Comparison of ENCODE assay signal across 12 cellular contexts in the genomic region with DNA sequence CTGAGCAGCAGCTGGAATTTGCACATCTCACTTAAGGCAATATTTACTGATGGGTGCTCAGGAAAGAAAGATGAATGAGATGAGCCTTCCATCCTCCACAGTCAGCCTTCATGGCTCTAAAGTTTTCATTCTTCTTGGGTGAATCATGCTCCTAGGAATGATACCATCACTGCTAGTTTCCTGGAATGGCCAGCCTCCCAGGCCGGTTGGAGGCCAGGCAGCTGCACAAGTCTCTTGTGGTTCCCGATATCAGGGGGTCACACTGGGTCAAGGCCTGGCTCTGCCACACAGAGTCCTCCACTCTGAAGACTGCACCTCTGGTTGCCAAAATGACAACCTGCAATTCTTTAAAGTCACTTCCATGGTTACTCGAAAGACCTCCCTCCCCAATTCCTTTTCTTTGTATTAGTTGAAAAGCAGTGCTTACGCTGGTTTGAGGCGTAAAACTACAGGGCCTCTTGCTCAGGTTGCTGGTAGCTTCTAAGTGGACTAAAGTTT. TPM values are rescaled to one million over a fixed set of nuclear protein-coding genes. Genes with fewer than 3 reads are reported as not detected.
DNase-seq lines count a peak whose midpoint lies in the region; ATAC-seq and TF ChIP-seq lines count a peak whose summit lies in the region.
"Had no signal": no experiment of that assay in that cellular context is flagged by ENCODE, and none has a peak within 500 bp of the region (broad histone marks: within the 10 kb centered on the region; RNA-seq: fewer than 3 reads in every experiment).

No MANE protein-coding gene starts in this region.

- H3K27me3 ChIP-seq in SJCRH30, result no peaks in the 10 kb centered on the region

- H3K27ac Mint-ChIP-seq in osteocyte (ENCODE audit: unreplicated experiment), result peak overlapping the region; percentile 85
- H3K27ac Mint-ChIP-seq: activated CD4-positive, alpha-beta memory T cell treated with anti-CD3 and anti-CD28 coated beads for 36 hours had no signal

- H3K36me3 ChIP-seq in SJCRH30, result no peaks in the 10 kb centered on the region

- H3K4me1 Mint-ChIP-seq in osteocyte (ENCODE audit: unreplicated experiment), result peaks cover 47% of the 10 kb centered on the region

- no peaks in the 10 kb centered on the region for H3K27me3 Mint-ChIP-seq in osteocyte (ENCODE audit: unreplicated experiment)
- H3K27me3 Mint-ChIP-seq: activated CD4-positive, alpha-beta memory T cell treated with anti-CD3 and anti-CD28 coated beads for 36 hours had no signal

- peaks cover 28% of the 10 kb centered on the region for H3K4me1 ChIP-seq in SJCRH30

- TF ChIP-seq CTCF in fibroblast of villous mesenchyme (IDR thresholded peaks at IDR 0.05; ENCODE audit: insufficient read depth, low read depth, low read length) (no peak), osteocyte (IDR thresholded peaks at IDR 0.05) (no peak)

- H3K27ac ChIP-seq in SJCRH30, result peak overlapping the region; percentile 55

- H3K9me3 ChIP-seq in SJCRH30 (replicated peaks), result no peaks in the 10 kb centered on the region; the same call in 1 of the 2 replicates

- H3K4me3 Mint-ChIP-seq in osteocyte (ENCODE audit: unreplicated experiment), result no peak overlapping the region
- H3K4me3 Mint-ChIP-seq: activated CD4-positive, alpha-beta memory T cell treated with anti-CD3 and anti-CD28 coated beads for 36 hours had no signal

- no peak for ATAC-seq in HG02840 (IDR thresholded peaks at IDR 0.05; ENCODE audit: low FRiP score, unreplicated experiment)
- no peak for ATAC-seq in GM18511 (IDR thresholded peaks at IDR 0.05; ENCODE audit: unreplicated experiment)

- DNase-seq in EH (ENCODE audit: low read depth) (peak; percentile 96), SJCRH30 (peak; percentile 72 to 80), fibroblast of villous mesenchyme (ENCODE audit: low read depth) (peak; percentile 78), osteocyte (ENCODE audit: extremely low spot score, unreplicated experiment) (no peak), NOMO-1 (lab: John Stamatoyannopoulos, UW; ENCODE audit: unreplicated experiment in 2 of 2) (no peak), NCI-H2107 treated with DMSO at 0.1 percent for 48 hours (lab: John Stamatoyannopoulos, UW; ENCODE audit: unreplicated experiment) (no peak)
- DNase-seq: activated CD4-positive, alpha-beta memory T cell treated with anti-CD3 and anti-CD28 coated beads for 36 hours; Karpas-422; RPMI8226 had no signal

- no peak overlapping the region for H3K4me3 ChIP-seq in SJCRH30
- no peak overlapping the region for H3K4me3 ChIP-seq in fibroblast of villous mesenchyme (ENCODE audit: low read depth, low read length)
- H3K4me3 ChIP-seq: coronary artery had no signal

- no peaks in the 10 kb centered on the region for H3K36me3 Mint-ChIP-seq in osteocyte (ENCODE audit: unreplicated experiment)
- H3K36me3 Mint-ChIP-seq: activated CD4-positive, alpha-beta memory T cell treated with anti-CD3 and anti-CD28 coated beads for 36 hours had no signal

- peaks cover 3% of the 10 kb centered on the region for H3K9me3 Mint-ChIP-seq in osteocyte (ENCODE audit: unreplicated experiment)
- H3K9me3 Mint-ChIP-seq: activated CD4-positive, alpha-beta memory T cell treated with anti-CD3 and anti-CD28 coated beads for 36 hours had no signal

RNA-seq across cellular contexts. Expression of a gene that starts 46.2 kb away (rescaled TPM):
- total RNA-seq in SJCRH30 (2014; rRNA removed; shearing (Covaris generic)), result 33.0 and 33.5 TPM in 2 replicates
- 6.8 and 16.8 TPM in 2 replicates for total RNA-seq in fibroblast of villous mesenchyme
- 7.0 and 8.6 TPM in 2 replicates for total RNA-seq in osteocyte
- total RNA-seq: activated CD4-positive, alpha-beta memory T cell treated with anti-CD3 and anti-CD28 coated beads for 36 hours had no signal

Comparison
In these comparisons a context has a peak if more than half of its experiments do, and no peak if none do; other contexts are left out.
1. DNase-seq: peak in EH (single experiment), SJCRH30 (2 of 2) and fibroblast of villous mesenchyme (single experiment); none in osteocyte (single experiment), NOMO-1 (0 of 2) and NCI-H2107 treated with DMSO at 0.1 percent for 48 hours (single experiment).